11 cellular contexts compared by ENCODE assay signal in genomic region chr20:1946442-1946761, GRCh38. TPM values are rescaled to one million over a fixed set of nuclear protein-coding genes. Genes with fewer than 3 reads are reported as not detected.
DNase-seq lines count a peak whose midpoint lies in the region; ATAC-seq and TF ChIP-seq lines count a peak whose summit lies in the region.
"Had no signal": no experiment of that assay in that cellular context is flagged by ENCODE, and none has a peak within 500 bp of the region (broad histone marks: within the 10 kb centered on the region; RNA-seq: fewer than 3 reads in every experiment).

No MANE protein-coding gene starts in this region.

- H3K9ac ChIP-seq in smooth muscle cell (ENCODE audit: low read depth): no peak overlapping the region

- H3K36me3 Mint-ChIP-seq in memory B cell: no peaks in the 10 kb centered on the region

- peaks cover 31% of the 10 kb centered on the region for H3K4me1 ChIP-seq in smooth muscle cell (ENCODE audit: low read depth)

- H3K4me2 ChIP-seq in smooth muscle cell: peak overlapping the region; percentile 80

- H3K4me3 Mint-ChIP-seq in memory B cell: peak overlapping the region; percentile 75
- H3K4me3 Mint-ChIP-seq: activated CD8-positive, alpha-beta T cell treated with anti-CD3 and anti-CD28 coated beads, Interleukin-2, amount 10 ng/mL, durations not matched to agents 7 days and 5 days had no signal

- no peak for DNase-seq in H7
- DNase-seq in caudate nucleus (lab: John Stamatoyannopoulos, UW): no peak
- no peak for DNase-seq in memory B cell (ENCODE audit: low spot score in 2 of 2)
- DNase-seq in smooth muscle cell (lab: John Stamatoyannopoulos, UW; ENCODE audit: unreplicated experiment): no peak
- no peak for DNase-seq in activated T-cell treated with anti-CD3 and anti-CD28 coated beads, Interleukin-2, amount 50 U/mL, for 48 hours
- DNase-seq in RPMI8226: no peak
- DNase-seq in HuH-7.5 (ENCODE audit: low spot score): no peak
- DNase-seq: activated CD8-positive, alpha-beta T cell treated with anti-CD3 and anti-CD28 coated beads, Interleukin-2, amount 10 ng/mL, durations not matched to agents 7 days and 5 days; DMS79 had no signal

- peak; percentile 52 for ATAC-seq in memory B cell (ENCODE audit: low read depth)
- ATAC-seq in GM21576 (IDR thresholded peaks at IDR 0.05; ENCODE audit: unreplicated experiment): no peak
- ATAC-seq: activated CD8-positive, alpha-beta T cell treated with anti-CD3 and anti-CD28 coated beads, Interleukin-2, amount 10 ng/mL, durations not matched to agents 7 days and 5 days had no signal

- H3K36me3 ChIP-seq in H7 (replicated peaks; ENCODE audit: control insufficient read depth, insufficient read depth, low read length) (no peaks in the 10 kb centered on the region), smooth muscle cell (ENCODE audit: low read depth) (no peaks in the 10 kb centered on the region)

- peak overlapping the region; percentile 30 for H3K4me3 ChIP-seq in H7 (ENCODE audit: insufficient read depth, low read depth, low read length)
- peak overlapping the region; percentile 17 for H3K4me3 ChIP-seq in smooth muscle cell

- TF ChIP-seq CTCF in smooth muscle cell (IDR thresholded peaks at IDR 0.05; ENCODE audit: borderline replicate concordance, insufficient read depth, poor library complexity, severe bottlenecking): no peak

- H3K27me3 ChIP-seq in H7 (ENCODE audit: control insufficient read depth, insufficient read depth, low read length) (peaks cover 21% of the 10 kb centered on the region), smooth muscle cell (ENCODE audit: low read depth) (peaks cover 51% of the 10 kb centered on the region)

- H2AFZ ChIP-seq in smooth muscle cell (ENCODE audit: low read depth): no peak overlapping the region

- H4K20me1 ChIP-seq in smooth muscle cell (ENCODE audit: low read depth): no peaks in the 10 kb centered on the region

- peaks cover 18% of the 10 kb centered on the region for H3K4me1 Mint-ChIP-seq in memory B cell

- H3K27ac ChIP-seq in caudate nucleus (ENCODE audit: low read depth, low read length): peak overlapping the region; percentile 53
- H3K27ac ChIP-seq in smooth muscle cell (ENCODE audit: low read depth): no peak overlapping the region

- 49% methylated on average over 7 of the region's 7 CpGs for WGBS in smooth muscle cell (ENCODE audit: low lambda C conversion rate)

- no peaks in the 10 kb centered on the region for H3F3A ChIP-seq in smooth muscle cell (ENCODE audit: low read depth)

- H3K27me3 Mint-ChIP-seq in memory B cell: peaks cover 7% of the 10 kb centered on the region

- peak overlapping the region; percentile 81 for H3K27ac Mint-ChIP-seq in memory B cell
- H3K27ac Mint-ChIP-seq: activated CD8-positive, alpha-beta T cell treated with anti-CD3 and anti-CD28 coated beads, Interleukin-2, amount 10 ng/mL, durations not matched to agents 7 days and 5 days had no signal

- H3K79me2 ChIP-seq in smooth muscle cell (ENCODE audit: low read depth): no peaks in the 10 kb centered on the region

- no peaks in the 10 kb centered on the region for H3K9me3 Mint-ChIP-seq in memory B cell

- H3K9me3 ChIP-seq in smooth muscle cell (replicated peaks; ENCODE audit: low read depth): no peaks in the 10 kb centered on the region

RNA-seq across cellular contexts. Expression of gene PDYN, which starts 47.5 kb away (rescaled TPM):
- 0.15 and 0.52 TPM in 2 replicates for total RNA-seq in H7 (2014; rRNA removed; shearing (Covaris generic))
- not detected in 2 replicates for total RNA-seq in smooth muscle cell
- polyA plus RNA-seq in smooth muscle cell: not detected in 2 replicates
- total RNA-seq: activated CD8-positive, alpha-beta T cell treated with anti-CD3 and anti-CD28 coated beads, Interleukin-2, amount 10 ng/mL, durations not matched to agents 7 days and 5 days; kidney epithelial cell had no signal

RNA-seq across cellular contexts. Expression of gene SIRPA, which starts 51.2 kb away (rescaled TPM):
- total RNA-seq in H7 (2014; rRNA removed; shearing (Covaris generic)): 6.7 and 8.1 TPM in 2 replicates
- 6.8 and 8.3 TPM in 2 replicates for total RNA-seq in smooth muscle cell
- 12.3 and 14.5 TPM in 2 replicates for polyA plus RNA-seq in smooth muscle cell
- total RNA-seq: activated CD8-positive, alpha-beta T cell treated with anti-CD3 and anti-CD28 coated beads, Interleukin-2, amount 10 ng/mL, durations not matched to agents 7 days and 5 days had no signal
